ENCODE assay signal across 7 cellular contexts in the genomic region with DNA sequence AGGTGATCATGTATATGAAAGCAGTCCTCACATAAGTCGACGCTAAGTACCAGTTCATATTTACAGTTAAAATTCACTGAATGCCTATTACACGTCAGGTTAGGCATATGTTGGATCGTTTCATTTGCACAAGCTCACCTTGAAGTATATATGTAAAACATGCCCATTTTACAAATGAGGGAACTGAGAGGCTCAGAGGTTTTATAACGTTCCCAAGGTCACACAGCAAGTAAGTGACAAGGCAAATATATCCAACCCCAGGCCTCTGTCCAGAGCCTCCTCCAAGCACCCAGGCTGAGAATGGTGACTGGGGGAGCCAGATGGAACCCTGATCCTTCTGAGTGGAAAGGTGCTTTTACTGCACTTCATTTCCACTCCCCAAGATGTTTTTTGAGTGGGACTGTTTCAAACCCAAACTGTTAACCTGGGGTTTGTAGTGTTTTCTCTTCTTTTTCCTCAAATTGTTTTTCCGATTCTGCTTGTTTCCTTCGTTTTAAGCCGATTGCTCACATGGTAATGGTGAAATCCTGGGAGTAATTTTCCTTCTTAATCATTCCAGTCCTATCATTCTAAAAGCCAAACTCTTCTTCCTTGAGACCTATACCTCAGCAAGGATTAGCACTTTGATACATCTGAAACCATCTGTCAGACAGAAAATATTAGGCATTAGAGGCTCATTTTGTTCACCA. TPM values are rescaled to one million over a fixed set of nuclear protein-coding genes. Genes with fewer than 3 reads are reported as not detected.
DNase-seq lines count a peak whose midpoint lies in the region; ATAC-seq, FAIRE-seq and TF ChIP-seq lines count a peak whose summit lies in the region.

No MANE protein-coding gene starts in this region.

- H4K20me1 ChIP-seq in OCI-LY3 (ENCODE audit: insufficient read depth, low read length) (no peaks in the 10 kb centered on the region), endothelial cell of umbilical vein (replicated peaks; ENCODE audit: control insufficient read depth, extremely low read depth, insufficient read depth, low read length) (no peaks in the 10 kb centered on the region)

- CTCF ChIA-PET in endothelial cell of umbilical vein (lab: Charles Lee), result no interaction called here

- H3K4me1 Mint-ChIP-seq in progenitor cell of endocrine pancreas (ENCODE audit: low read depth), result peaks cover 15% of the 10 kb centered on the region

- H3K27me3 ChIP-seq in OCI-LY3 (ENCODE audit: low read depth, low read length), result no peaks in the 10 kb centered on the region
- no peaks in the 10 kb centered on the region for H3K27me3 ChIP-seq in endothelial cell of umbilical vein (ENCODE audit: control insufficient read depth in 2 of 2, insufficient read depth in 2 of 2, low read length in 2 of 2)

- ATAC-seq in GM21526 (IDR thresholded peaks at IDR 0.05; ENCODE audit: low FRiP score, unreplicated experiment), result peak; percentile 8

- H3K4me3 ChIP-seq in OCI-LY3 (ENCODE audit: low read length), result peak overlapping the region; percentile 86
- H3K4me3 ChIP-seq in endothelial cell of umbilical vein (replicated peaks in 1 of 3; ENCODE audit: insufficient read depth in 1 of 3, low read depth in 1 of 3, low read length in 3 of 3), result peak overlapping the region in 2 of 3 experiments; percentile 57 to 67

- dilution Hi-C loops in endothelial cell of umbilical vein (cut with MboI; ENCODE audit: extremely low pct_ligation_motif_present, low sequenced_read_pairs), result no loop called here

- peak overlapping the region; percentile 88 for H3K4me2 ChIP-seq in OCI-LY3 (ENCODE audit: low read length)
- H3K4me2 ChIP-seq in endothelial cell of umbilical vein (ENCODE audit: insufficient read depth, low read length), result peak overlapping the region; percentile 77

- POLR2A ChIA-PET in endothelial cell of umbilical vein (lab: Charles Lee), result no interaction called here

- peaks cover 14% of the 10 kb centered on the region for H3K27me3 Mint-ChIP-seq in progenitor cell of endocrine pancreas

- H3K9ac ChIP-seq in OCI-LY3 (ENCODE audit: low read length), result peak overlapping the region; percentile 77
- no peak overlapping the region for H3K9ac ChIP-seq in endothelial cell of umbilical vein (replicated peaks; ENCODE audit: extremely low read depth, insufficient read depth, low read length)

- H3K36me3 Mint-ChIP-seq in progenitor cell of endocrine pancreas (ENCODE audit: insufficient read depth), result peaks cover 3% of the 10 kb centered on the region

- no peak for FAIRE-seq in endothelial cell of umbilical vein (lab: Jason Lieb, UNC)

- no peak for TF ChIP-seq POLR2A in endothelial cell of umbilical vein (IDR thresholded peaks at IDR 0.05; ENCODE audit: low read depth, low read length)

- H3K4me1 ChIP-seq in OCI-LY3 (ENCODE audit: low read length) (peaks cover 17% of the 10 kb centered on the region), endothelial cell of umbilical vein (ENCODE audit: control insufficient read depth, extremely low read depth, insufficient read depth, low read length) (peaks cover 10% of the 10 kb centered on the region)

- no peak for DNase-seq in endothelial cell of umbilical vein (ENCODE audit: low read depth, low spot score)
- no peak for DNase-seq in progenitor cell of endocrine pancreas (ENCODE audit: low spot score, unreplicated experiment)
- DNase-seq in inferior parietal cortex (ENCODE audit: extremely low spot score), result no peak
- no peak for DNase-seq in activated CD8-positive, alpha-beta memory T cell treated with anti-CD3 and anti-CD28 coated beads, Interleukin-2, amount 50 U/mL, for 4 hours
- no peak for DNase-seq in central memory CD4-positive, alpha-beta T cell

- H3K27ac Mint-ChIP-seq in progenitor cell of endocrine pancreas, result peak overlapping the region; percentile 98

- H3K4me3 Mint-ChIP-seq in progenitor cell of endocrine pancreas (ENCODE audit: low read depth), result peak overlapping the region; percentile 97

- peaks cover 11% of the 10 kb centered on the region for H3K79me2 ChIP-seq in OCI-LY3 (ENCODE audit: low read length)
- no peaks in the 10 kb centered on the region for H3K79me2 ChIP-seq in endothelial cell of umbilical vein (ENCODE audit: control insufficient read depth, insufficient read depth, low read length)

- H3K9me3 Mint-ChIP-seq in progenitor cell of endocrine pancreas (ENCODE audit: low read depth), result no peaks in the 10 kb centered on the region

- H3K9me3 ChIP-seq in OCI-LY3 (ENCODE audit: insufficient read depth, low read length) (no peaks in the 10 kb centered on the region; the same call in 1 of the 2 replicates), endothelial cell of umbilical vein (replicated peaks; ENCODE audit: control insufficient read depth, insufficient read depth, low read length) (no peaks in the 10 kb centered on the region)

- intact Hi-C loops in endothelial cell of umbilical vein (cut with micrococcal nuclease), result loop anchor here (1.0 to 5.0 kb wide), 2 partner anchors 56 to 458 kb away; no protein-coding TSS in a partner anchor

- no TSS peak for BruUV-seq in endothelial cell of umbilical vein (replicated peaks; lab: Mats Ljungman, UMichigan)

- peaks cover 3% of the 10 kb centered on the region for H3K36me3 ChIP-seq in OCI-LY3 (replicated peaks; ENCODE audit: low read depth, low read length)
- H3K36me3 ChIP-seq in endothelial cell of umbilical vein (ENCODE audit: control insufficient read depth in 2 of 2, extremely low read depth in 1 of 2, insufficient read depth in 2 of 2, low read length in 2 of 2), result no peaks in the 10 kb centered on the region

- H3K9me1 ChIP-seq in endothelial cell of umbilical vein (replicated peaks; ENCODE audit: control insufficient read depth, extremely low read depth, insufficient read depth, low read length), result no peaks in the 10 kb centered on the region

- peak overlapping the region; percentile 6; the same call in 1 of the 2 replicates for H2AFZ ChIP-seq in OCI-LY3 (ENCODE audit: low read depth, low read length)
- H2AFZ ChIP-seq in endothelial cell of umbilical vein (ENCODE audit: low read depth, low read length), result peak overlapping the region; percentile 58

- H3K27ac ChIP-seq in OCI-LY3 (ENCODE audit: low read length) (peak overlapping the region; percentile 81), endothelial cell of umbilical vein (ENCODE audit: insufficient read depth, low read depth, low read length) (peak overlapping the region; percentile 58)

- TF ChIP-seq CTCF in OCI-LY3 (IDR thresholded peaks at IDR 0.05; ENCODE audit: low read depth, low read length) (no peak), endothelial cell of umbilical vein (IDR thresholded peaks at IDR 0.05; ENCODE audit: extremely low read depth in 1 of 2, insufficient read depth in 1 of 2, low read depth in 1 of 2, low read length in 2 of 2) (no peak), progenitor cell of endocrine pancreas (IDR thresholded peaks at IDR 0.05; ENCODE audit: unreplicated experiment) (no peak)

TF ChIP-seq in endothelial cell of umbilical vein, 7 proteins besides CTCF, POLR2A, EP300 and RAD21:
- TF ChIP-seq FOS (IDR thresholded peaks at IDR 0.05; ENCODE audit: borderline replicate concordance, insufficient read depth, low read length) (no peak), GATA2 (IDR thresholded peaks at IDR 0.05; ENCODE audit: insufficient read depth, insufficient read length, low read depth, low read length) (no peak)
TF ChIP-seq in endothelial cell of umbilical vein: peak in this region for 0.

RNA-seq across cellular contexts. Expression of a gene that starts 0.8 kb away (rescaled TPM):
- total RNA-seq in endothelial cell of umbilical vein, result 18.1 and 19.2 TPM in 2 replicates
- 6.8 and 10.2 TPM in 2 replicates for polyA plus RNA-seq in endothelial cell of umbilical vein
- polyA plus RNA-seq in endothelial cell of umbilical vein (2011; cell fraction: cytosol; rRNA removed), result 14.1 and 15.0 TPM in 2 replicates
- polyA plus RNA-seq in endothelial cell of umbilical vein (2011; cell fraction: nucleus; rRNA removed), result 4.7 and 5.9 TPM in 2 replicates
- polyA plus RNA-seq in endothelial cell of umbilical vein (2012), result 11.6 and 15.0 TPM in 2 replicates
- polyA minus RNA-seq in endothelial cell of umbilical vein, result 1.5 and 2.1 TPM in 2 replicates
- 5.8 TPM for polyA minus RNA-seq in endothelial cell of umbilical vein (2011; cell fraction: cytosol; rRNA and poly(A)+ RNA removed)
- 1.9 and 4.0 TPM in 2 replicates for polyA minus RNA-seq in endothelial cell of umbilical vein (2011; cell fraction: nucleus; rRNA and poly(A)+ RNA removed)
- 40.5 and 41.2 TPM in 2 replicates for total RNA-seq in progenitor cell of endocrine pancreas

RNA-seq across cellular contexts. Expression of a gene that starts 52.0 kb away (rescaled TPM):
- total RNA-seq in endothelial cell of umbilical vein (91.1 and 122 TPM in 2 replicates), progenitor cell of endocrine pancreas (61.3 and 62.7 TPM in 2 replicates)
- polyA plus RNA-seq in endothelial cell of umbilical vein, result 47.7 and 53.4 TPM in 2 replicates
- polyA plus RNA-seq in endothelial cell of umbilical vein (2011; cell fraction: cytosol; rRNA removed), result 42.6 and 50.0 TPM in 2 replicates
- polyA plus RNA-seq in endothelial cell of umbilical vein (2011; cell fraction: nucleus; rRNA removed), result 67.9 and 78.6 TPM in 2 replicates
- 61.5 and 69.0 TPM in 2 replicates for polyA plus RNA-seq in endothelial cell of umbilical vein (2012)
- 132 and 170 TPM in 2 replicates for polyA minus RNA-seq in endothelial cell of umbilical vein
- polyA minus RNA-seq in endothelial cell of umbilical vein (2011; cell fraction: cytosol; rRNA and poly(A)+ RNA removed), result 10.4 TPM
- 124 and 188 TPM in 2 replicates for polyA minus RNA-seq in endothelial cell of umbilical vein (2011; cell fraction: nucleus; rRNA and poly(A)+ RNA removed)
